ENCODE assay signal across 8 cellular contexts in the genomic region with DNA sequence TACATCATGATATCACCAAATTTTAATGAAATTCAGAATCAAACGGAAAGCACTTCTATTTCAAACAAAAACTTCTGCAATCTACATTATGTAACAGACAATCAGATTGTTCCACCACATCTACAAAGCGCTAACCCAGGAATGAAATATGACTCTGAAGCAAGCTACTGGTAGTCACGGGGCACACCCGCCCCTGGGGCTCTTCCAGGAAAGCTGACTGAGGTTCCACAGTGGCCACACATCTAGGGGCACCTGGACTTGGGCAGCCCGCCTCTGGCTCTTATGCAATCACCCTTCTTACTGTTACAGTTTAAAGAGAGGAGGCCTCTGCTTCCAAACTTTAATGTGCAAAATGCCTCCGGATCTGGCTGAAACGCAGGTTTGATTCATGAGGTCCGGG. TPM values are rescaled to one million over a fixed set of nuclear protein-coding genes. Genes with fewer than 3 reads are reported as not detected.
DNase-seq lines count a peak whose midpoint lies in the region; ATAC-seq and TF ChIP-seq lines count a peak whose summit lies in the region.

No MANE protein-coding gene starts in this region.

- TF ChIP-seq CTCF in epithelial cell of esophagus (IDR thresholded peaks at IDR 0.05; ENCODE audit: insufficient read depth, low read depth, low read length, missing control alignments), result no peak

- ATAC-seq in HG03135 (IDR thresholded peaks at IDR 0.05; ENCODE audit: unreplicated experiment), result no peak

- in situ Hi-C loops in SK-MEL-5 (cut with HindIII; ENCODE audit: low pct_unique_long_range_greater_than_20kb, low sequenced_read_pairs), result no loop called here

- H3K4me3 ChIP-seq in epithelial cell of esophagus (ENCODE audit: low read length), result no peak overlapping the region

- peak; percentile 15 for DNase-seq in NK-92 treated with Interleukin-12 subunit alpha and Interleukin-12 subunit beta, amount 100 ng/mL, for 24 hours (lab: John Stamatoyannopoulos, UW)
- DNase-seq in NK-92 (lab: John Stamatoyannopoulos, UW; ENCODE audit: unreplicated experiment), result no peak
- peak; percentile 58 for DNase-seq in SK-MEL-5 (ENCODE audit: low read depth, low spot score)
- peak; percentile 91 for DNase-seq in epithelial cell of esophagus (ENCODE audit: low read depth)
- DNase-seq in myocyte (ENCODE audit: low read depth), result peak; percentile 88
- no peak for DNase-seq in stimulated activated naive CD4-positive, alpha-beta T cell treated with Interleukin-2 at 50 U/mL for 16 hours (lab: John Stamatoyannopoulos, UW)
- DNase-seq in NCI-H1092 (lab: John Stamatoyannopoulos, UW), result no peak

RNA-seq across cellular contexts. Expression of a gene that starts 27.5 kb away (rescaled TPM):
- total RNA-seq in SK-MEL-5 (2014; rRNA removed; shearing (Covaris generic)), result 6.0 and 7.2 TPM in 2 replicates
- polyA plus RNA-seq in SK-MEL-5 (2015; cell fraction: cytosol; rRNA removed), result 16.0 and 17.6 TPM in 2 replicates
- 17.5 and 23.1 TPM in 2 replicates for polyA plus RNA-seq in SK-MEL-5 (2015; cell fraction: nucleus; rRNA removed)
- 7.9 and 11.8 TPM in 2 replicates for total RNA-seq in myocyte
- 10.9 TPM for polyA plus RNA-seq in myocyte (2012)

Comparison
In these comparisons a context has a peak if more than half of its experiments do, and no peak if none do; other contexts are left out.
1. DNase-seq: peak in NK-92 treated with Interleukin-12 subunit alpha and Interleukin-12 subunit beta, amount 100 ng/mL, for 24 hours (single experiment), SK-MEL-5 (single experiment), epithelial cell of esophagus (single experiment) and myocyte (single experiment); none in NK-92 (single experiment), stimulated activated naive CD4-positive, alpha-beta T cell treated with Interleukin-2 at 50 U/mL for 16 hours (single experiment) and NCI-H1092 (single experiment).